Comparison of ENCODE assay signal across 8 cellular contexts in genomic region chr14:74257078-74257987, GRCh38. TPM values are rescaled to one million over a fixed set of nuclear protein-coding genes. Genes with fewer than 3 reads are reported as not detected.
DNase-seq lines count a peak whose midpoint lies in the region; ATAC-seq and TF ChIP-seq lines count a peak whose summit lies in the region.
"Had no signal": no experiment of that assay in that cellular context is flagged by ENCODE, and none has a peak within 500 bp of the region (broad histone marks: within the 10 kb centered on the region; RNA-seq: fewer than 3 reads in every experiment).

No MANE protein-coding gene starts in this region.

- no peaks in the 10 kb centered on the region for H3K9me3 Mint-ChIP-seq in activated naive CD4-positive, alpha-beta T cell treated with anti-CD3 and anti-CD28 coated beads for 36 hours

- peaks cover 7% of the 10 kb centered on the region for H3K4me1 Mint-ChIP-seq in activated naive CD4-positive, alpha-beta T cell treated with anti-CD3 and anti-CD28 coated beads for 36 hours (ENCODE audit: low read depth)

- intact Hi-C loops in activated naive CD4-positive, alpha-beta T cell treated with anti-CD3 and anti-CD28 coated beads for 36 hours (cut with micrococcal nuclease) = loop anchor here (1.0 kb wide), 2 partner anchors 45 to 173 kb away; partner anchors contain the start of genes ABCD4, ALDH6A1 and LIN52
- intact Hi-C loops in cardiac septum (cut with DNase I) = loop anchor here (5.0 kb wide), 1 partner anchor 145 kb away; no protein-coding TSS in a partner anchor

- CTCF ChIA-PET in activated naive CD4-positive, alpha-beta T cell treated with anti-CD3 and anti-CD28 coated beads for 36 hours (lab: Charles Lee) = interaction anchor here (0.6 to 2.1 kb wide), 22 partner anchors 9 to 207 kb away, joined by 3 to 11 read pairs (median 4); partner anchors contain the start of gene VSX2

- H3K27me3 ChIP-seq in HL-60 (ENCODE audit: insufficient read depth, poor library complexity, severe bottlenecking) (no peaks in the 10 kb centered on the region), upper lobe of left lung (peaks cover 0 to 5% (median 2%) of the 10 kb centered on the region in 4 donors)

- no peak for TF ChIP-seq CTCF in HL-60 (IDR thresholded peaks at IDR 0.05; ENCODE audit: insufficient read depth, low read length)
- peak; percentile 89 to 99 (median 94) for TF ChIP-seq CTCF in upper lobe of left lung (IDR thresholded peaks at IDR 0.05)

- ATAC-seq in GM18861 (IDR thresholded peaks at IDR 0.05; ENCODE audit: unreplicated experiment) = peak; percentile 64
- peak; percentile 83 to 95 for ATAC-seq in upper lobe of left lung (ENCODE audit: low FRiP score in 2 of 2)

- no peak for TF ChIP-seq EP300 in upper lobe of left lung (IDR thresholded peaks at IDR 0.05)

- no peak for TF ChIP-seq POLR2A in upper lobe of left lung (IDR thresholded peaks at IDR 0.05)

- H3K36me3 Mint-ChIP-seq in activated naive CD4-positive, alpha-beta T cell treated with anti-CD3 and anti-CD28 coated beads for 36 hours (ENCODE audit: low read depth) = no peaks in the 10 kb centered on the region

- no peaks in the 10 kb centered on the region for H3K9me3 ChIP-seq in upper lobe of left lung

- peaks cover 11 to 19% (median 14%) of the 10 kb centered on the region in 4 donors for H3K4me1 ChIP-seq in upper lobe of left lung

- WGBS in upper lobe of left lung, 2 donors = 4 to 5% methylated on average over 36 to 55 of the region's 72 CpGs

- H3K4me3 ChIP-seq in HL-60 (replicated peaks; ENCODE audit: insufficient read depth, low read length) (peak overlapping the region; percentile 46), upper lobe of left lung (peak overlapping the region; percentile 55 to 73 (median 64))

- H3K27ac Mint-ChIP-seq in activated naive CD4-positive, alpha-beta T cell treated with anti-CD3 and anti-CD28 coated beads for 36 hours = no peak overlapping the region

- peak overlapping the region; percentile 72 for H3K4me3 Mint-ChIP-seq in activated naive CD4-positive, alpha-beta T cell treated with anti-CD3 and anti-CD28 coated beads for 36 hours

- H3K27me3 Mint-ChIP-seq in activated naive CD4-positive, alpha-beta T cell treated with anti-CD3 and anti-CD28 coated beads for 36 hours (ENCODE audit: low read depth) = no peaks in the 10 kb centered on the region

- H3K27ac ChIP-seq in HL-60 (replicated peaks) (no peak overlapping the region), upper lobe of left lung (peak overlapping the region in 1 of 4 donors; percentile 61)

- no peaks in the 10 kb centered on the region for H3K36me3 ChIP-seq in upper lobe of left lung

- DNase-seq in HL-60 (ENCODE audit: low read depth in 1 of 2, low spot score in 1 of 2) (peak; percentile 1 to 8), SHP77 (lab: John Stamatoyannopoulos, UW) (peak; percentile 38 to 46), cardiac septum (ENCODE audit: low spot score) (peak; percentile 80), pons (ENCODE audit: low spot score) (peak; percentile 24), upper lobe of left lung (peak; percentile 45 to 93)
- peak; percentile 63 for DNase-seq in activated naive CD4-positive, alpha-beta T cell treated with anti-CD3 and anti-CD28 coated beads for 36 hours

RNA-seq across cellular contexts. Expression of gene VSX2, which starts 18.1 kb away (rescaled TPM):
- total RNA-seq in activated naive CD4-positive, alpha-beta T cell treated with anti-CD3 and anti-CD28 coated beads for 36 hours = not detected
- total RNA-seq in cardiac septum (not detected), upper lobe of left lung (under 1 TPM in 1 of 6 donors, not detected in 5; 0.30 TPM)
- total RNA-seq: subcutaneous adipose tissue had no signal

RNA-seq across cellular contexts. Expression of gene ABCD4, which starts 45.4 kb away (rescaled TPM):
- total RNA-seq in activated naive CD4-positive, alpha-beta T cell treated with anti-CD3 and anti-CD28 coated beads for 36 hours = 10 to 100 TPM; 41.4 to 43.9 TPM
- 26.9 TPM for total RNA-seq in cardiac septum
- 100 to 1,000 TPM in 2 of 6 donors, 10 to 100 TPM in 4; 35.1 to 150 (median 52.5) TPM for total RNA-seq in upper lobe of left lung

Comparison
In these comparisons a context has a peak if more than half of its experiments do, and no peak if none do; other contexts are left out.
1. DNase-seq: peak in every context shown above with its lines; median percentile 80 in cardiac septum; 69 in upper lobe of left lung; 63 in activated naive CD4-positive, alpha-beta T cell treated with anti-CD3 and anti-CD28 coated beads for 36 hours; 42 in SHP77; 24 in pons; 4 in HL-60.